Comparison of ENCODE assay signal across 29 cellular contexts in the genomic region with DNA sequence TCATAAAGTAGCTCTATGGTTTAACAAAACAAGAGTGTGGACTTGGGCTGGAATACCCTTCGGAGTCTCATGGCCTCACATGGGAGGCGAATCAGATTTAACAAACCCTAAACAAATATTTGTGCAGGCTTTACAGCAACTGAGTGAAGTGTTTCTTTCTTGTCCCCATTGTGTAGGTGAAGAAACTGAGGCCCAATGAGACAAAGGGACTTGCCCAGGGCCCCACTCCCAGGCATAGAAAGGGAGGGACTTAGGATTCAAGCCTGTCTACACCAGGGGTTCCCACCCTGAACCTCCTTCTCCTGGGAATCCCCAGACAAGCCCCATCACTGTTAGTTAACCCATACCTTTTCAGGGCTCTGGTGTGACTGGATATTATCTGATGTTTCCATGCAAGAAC. TPM values are rescaled to one million over a fixed set of nuclear protein-coding genes. Genes with fewer than 3 reads are reported as not detected.
A peak's percentile ranks its signal among the peaks of the same experiment; 100 is the strongest.
DNase-seq lines count a peak whose midpoint lies in the region; ATAC-seq, FAIRE-seq and TF ChIP-seq lines count a peak whose summit lies in the region.
"Had no signal": no experiment of that assay in that cellular context is flagged by ENCODE, and none has a peak within 500 bp of the region (broad histone marks: within the 10 kb centered on the region; RNA-seq: fewer than 3 reads in every experiment).

No MANE protein-coding gene starts in this region.

- H3K36me3 ChIP-seq in mammary epithelial cell (ENCODE audit: insufficient read depth, low read length) (no peaks in the 10 kb centered on the region), mucosa of stomach (ENCODE audit: control insufficient read depth, insufficient read depth, low read length) (no peaks in the 10 kb centered on the region), upper lobe of right lung (no peaks in the 10 kb centered on the region), kidney (ENCODE audit: control insufficient read depth in 1 of 2, insufficient read depth in 2 of 2, low read length in 2 of 2) (no peaks in the 10 kb centered on the region)
- H3K36me3 ChIP-seq: BE2C, HAP-1, SJCRH30 had no signal

- ATAC-seq in central memory CD8-positive, alpha-beta T cell (replicated peaks; ENCODE audit: extremely low read depth, poor library complexity, severe bottlenecking) = no peak
- ATAC-seq in upper lobe of right lung = no peak
- ATAC-seq: GM23338, PC-3, Right ventricle myocardium inferior had no signal

- H3K9me3 Mint-ChIP-seq in MCF 10A (ENCODE audit: unreplicated experiment) = no peaks in the 10 kb centered on the region
- H3K9me3 Mint-ChIP-seq in central memory CD8-positive, alpha-beta T cell = no peaks in the 10 kb centered on the region
- H3K9me3 Mint-ChIP-seq: IgD-negative memory B cell had no signal

- H3K4me2 ChIP-seq in mammary epithelial cell (ENCODE audit: insufficient read depth, low read depth, low read length) = no peak overlapping the region
- H3K4me2 ChIP-seq: GM23338, KMS-11 had no signal

- no peak for FAIRE-seq in kidney (lab: Jason Lieb, UNC)

- dilution Hi-C loops in mammary epithelial cell (cut with HindIII; ENCODE audit: low sequenced_read_pairs) = no loop called here

- CTCF ChIA-PET in MCF 10A (lab: Yijun Ruan, JAX) (interaction anchor here (0.9 to 1.1 kb wide), 2 partner anchors 18 to 206 kb away, joined by 3 read pairs; no protein-coding TSS in a partner anchor), mammary epithelial cell (lab: Charles Lee; ENCODE audit: low non-redundant PET) (no interaction called here)

- no peaks in the 10 kb centered on the region for H3K4me1 ChIP-seq in mammary epithelial cell (ENCODE audit: insufficient read depth, low read length)
- peaks cover 31% of the 10 kb centered on the region for H3K4me1 ChIP-seq in mucosa of stomach (ENCODE audit: control insufficient read depth, insufficient read depth, low read length)
- H3K4me1 ChIP-seq in upper lobe of right lung = peaks cover 23% of the 10 kb centered on the region
- H3K4me1 ChIP-seq in kidney (ENCODE audit: control insufficient read depth in 1 of 2, insufficient read depth in 1 of 2, low read depth in 1 of 2, low read length in 2 of 2) = peaks cover 11% of the 10 kb centered on the region in 2 donors
- H3K4me1 ChIP-seq: BE2C, HAP-1, SJCRH30 had no signal

- peaks cover 11% of the 10 kb centered on the region for H3K79me2 ChIP-seq in mammary epithelial cell (ENCODE audit: insufficient read depth, low read length)

- H3K36me3 Mint-ChIP-seq in MCF 10A (ENCODE audit: insufficient read depth, unreplicated experiment) = peaks cover 17% of the 10 kb centered on the region
- H3K36me3 Mint-ChIP-seq in central memory CD8-positive, alpha-beta T cell (ENCODE audit: insufficient read depth) = peaks cover 1% of the 10 kb centered on the region
- H3K36me3 Mint-ChIP-seq: CD4-positive, alpha-beta memory T cell; IgD-negative memory B cell had no signal

- WGBS in mammary epithelial cell (ENCODE audit: low coverage, missing lambda C conversion rate) = 100% methylated on average over 2 of the region's 2 CpGs

- H3K4me3 ChIP-seq in mammary epithelial cell (replicated peaks in 1 of 3; ENCODE audit: insufficient read depth in 1 of 3, low read depth in 2 of 3, low read length in 3 of 3) = no peak overlapping the region
- H3K4me3 ChIP-seq in mucosa of stomach (ENCODE audit: low read length) = no peak overlapping the region
- H3K4me3 ChIP-seq in upper lobe of right lung = no peak overlapping the region
- no peak overlapping the region for H3K4me3 ChIP-seq in kidney (ENCODE audit: low read length in 2 of 2)
- H3K4me3 ChIP-seq: GM23338, HAP-1, SJCRH30 had no signal

- H3K4me3 Mint-ChIP-seq in MCF 10A (ENCODE audit: unreplicated experiment) = no peak overlapping the region
- no peak overlapping the region for H3K4me3 Mint-ChIP-seq in central memory CD8-positive, alpha-beta T cell
- H3K4me3 Mint-ChIP-seq: CD4-positive, alpha-beta memory T cell; GM23338 had no signal

- intact Hi-C loops in MCF 10A (cut with micrococcal nuclease) = no loop called here
- intact Hi-C loops in mammary epithelial cell (cut with micrococcal nuclease) = no loop called here
- intact Hi-C loops in upper lobe of right lung (cut with DNase I) = no loop called here
- intact Hi-C loops in kidney (cut with DNase I) = no loop called here

- no peaks in the 10 kb centered on the region for H4K20me1 ChIP-seq in mammary epithelial cell (ENCODE audit: insufficient read depth, low read length)

- no TSS peak for BruUV-seq in MCF 10A (replicated peaks; lab: Mats Ljungman, UMichigan)
- no TSS peak for BruUV-seq in mammary epithelial cell (replicated peaks; lab: Mats Ljungman, UMichigan)

- in situ Hi-C loops in mammary epithelial cell (cut with MboI; ENCODE audit: low sequenced_read_pairs in 2 of 2) = no loop called here

- H3K27me3 Mint-ChIP-seq in MCF 10A (ENCODE audit: insufficient read depth, unreplicated experiment) = no peaks in the 10 kb centered on the region
- no peaks in the 10 kb centered on the region for H3K27me3 Mint-ChIP-seq in central memory CD8-positive, alpha-beta T cell
- H3K27me3 Mint-ChIP-seq: CD4-positive, alpha-beta memory T cell; IgD-negative memory B cell had no signal

- peak overlapping the region; percentile 35 for H3K27ac Mint-ChIP-seq in MCF 10A (ENCODE audit: low read depth, unreplicated experiment)
- peak overlapping the region; percentile 77 for H3K27ac Mint-ChIP-seq in central memory CD8-positive, alpha-beta T cell (ENCODE audit: low read depth)
- H3K27ac Mint-ChIP-seq: GM23338, IgD-negative memory B cell had no signal

- TF ChIP-seq CTCF in MCF 10A (IDR thresholded peaks at IDR 0.05; ENCODE audit: unreplicated experiment) = no peak
- TF ChIP-seq CTCF in mammary epithelial cell (conservative IDR thresholded peaks at IDR 0.05 in 1 of 2, IDR thresholded peaks at IDR 0.05 in 1 of 2; ENCODE audit: extremely low read depth in 1 of 2, insufficient read depth in 1 of 2, low read depth in 1 of 2, low read length in 2 of 2) = no peak
- TF ChIP-seq CTCF in upper lobe of right lung (IDR thresholded peaks at IDR 0.05) = no peak
- TF ChIP-seq CTCF in kidney (IDR thresholded peaks at IDR 0.05; ENCODE audit: borderline replicate concordance, extremely low read depth, insufficient read depth) = no peak

- no peak overlapping the region for H3K9ac ChIP-seq in mammary epithelial cell (ENCODE audit: insufficient read depth, low read length)
- H3K9ac ChIP-seq in mucosa of stomach (ENCODE audit: low read length) = peak overlapping the region; percentile 33
- H3K9ac ChIP-seq in kidney (ENCODE audit: low read length in 2 of 2) = no peak overlapping the region
- H3K9ac ChIP-seq: KMS-11 had no signal

- DNase-seq in MCF 10A (ENCODE audit: unreplicated experiment) (no peak), mammary epithelial cell (no peak), upper lobe of right lung (no peak), NCI-H1105 treated with DMSO at 0.1 percent for 48 hours (lab: John Stamatoyannopoulos, UW) (no peak), kidney (no peak), ecto neural progenitor cell (ENCODE audit: low spot score) (no peak)
- no peak for DNase-seq in central memory CD8-positive, alpha-beta T cell (ENCODE audit: low spot score in 2 of 2)
- DNase-seq: 8988T; ACHN; BE2C; CD4-positive, alpha-beta memory T cell; COR-L47; DMS53; NCI-H1048; NCI-H1436; NCI-H187; NCI-H2171 treated with DMSO at 0.1 percent for 48 hours; NCI-H524; NCI-H774; PC-3; SJCRH30 had no signal

- H3K27me3 ChIP-seq in mammary epithelial cell (ENCODE audit: insufficient read depth, low read length) (no peaks in the 10 kb centered on the region), mucosa of stomach (ENCODE audit: control insufficient read depth, insufficient read depth, low read length) (no peaks in the 10 kb centered on the region), upper lobe of right lung (no peaks in the 10 kb centered on the region)
- H3K27me3 ChIP-seq: BE2C, SJCRH30 had no signal

- no peak overlapping the region for H2AFZ ChIP-seq in mammary epithelial cell (ENCODE audit: low read depth, low read length)
- H2AFZ ChIP-seq: GM23338 had no signal

- no peaks in the 10 kb centered on the region for H3K9me3 ChIP-seq in mammary epithelial cell (replicated peaks; ENCODE audit: insufficient read depth, low read length)
- H3K9me3 ChIP-seq in mucosa of stomach (ENCODE audit: control insufficient read depth, low read length) = no peaks in the 10 kb centered on the region
- H3K9me3 ChIP-seq in upper lobe of right lung = no peaks in the 10 kb centered on the region
- no peaks in the 10 kb centered on the region for H3K9me3 ChIP-seq in kidney (ENCODE audit: control insufficient read depth in 1 of 2, low read length in 2 of 2)
- H3K9me3 ChIP-seq: BE2C, HAP-1, SJCRH30 had no signal

- POLR2A ChIA-PET in MCF 10A (lab: Yijun Ruan, JAX) = no interaction called here

- peaks cover 18% of the 10 kb centered on the region for H3K4me1 Mint-ChIP-seq in MCF 10A (ENCODE audit: insufficient read depth, unreplicated experiment)
- H3K4me1 Mint-ChIP-seq in central memory CD8-positive, alpha-beta T cell = peaks cover 13% of the 10 kb centered on the region
- H3K4me1 Mint-ChIP-seq: CD4-positive, alpha-beta memory T cell; IgD-negative memory B cell had no signal

- H3K27ac ChIP-seq in mammary epithelial cell (ENCODE audit: insufficient read depth, low read depth, low read length) (no peak overlapping the region), upper lobe of right lung (peak overlapping the region; percentile 30), kidney (ENCODE audit: low read depth in 2 of 2, low read length in 2 of 2) (no peak overlapping the region)
- H3K27ac ChIP-seq: KMS-11, SJCRH30 had no signal

RNA-seq across cellular contexts. Expression of gene CRYBB3, which starts 55.1 kb away (rescaled TPM):
- 0.61 and 0.76 TPM in 2 replicates for total RNA-seq in MCF 10A (2022)
- total RNA-seq in mammary epithelial cell = not detected
- polyA plus RNA-seq in mammary epithelial cell = 0.09 TPM
- not detected for polyA minus RNA-seq in mammary epithelial cell
- 0.72 TPM for total RNA-seq in upper lobe of right lung
- total RNA-seq in kidney = not detected
- polyA plus RNA-seq in kidney (ENCODE audit: insufficient read depth, low read depth, low replicate concordance) = 5.3 TPM
- total RNA-seq: CD4-positive, alpha-beta memory T cell; Daoy; G401; Right ventricle myocardium inferior; SJCRH30 had no signal
- polyA plus RNA-seq: CD4-positive, alpha-beta memory T cell; GM23338; IgD-negative memory B cell had no signal
